19 cellular contexts compared by ENCODE assay signal in the genomic region with DNA sequence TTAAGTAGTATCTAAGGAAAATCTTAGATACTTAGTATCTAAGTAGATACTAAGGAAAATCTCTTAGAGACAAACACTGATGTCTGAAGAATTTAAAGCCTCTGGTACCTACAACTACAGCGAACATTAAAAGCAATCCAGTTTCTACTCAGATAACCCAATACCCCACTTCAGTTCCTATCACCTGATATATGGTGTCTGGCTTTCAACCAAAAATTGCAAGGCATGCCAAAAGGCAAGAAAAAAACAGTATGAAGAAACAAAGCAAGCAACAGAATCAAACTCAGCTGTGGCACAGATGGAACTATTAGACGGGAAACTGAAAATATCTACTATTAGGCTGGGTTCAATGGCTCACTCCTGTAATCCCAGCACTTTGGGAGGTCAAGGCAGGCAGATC. TPM values are rescaled to one million over a fixed set of nuclear protein-coding genes. Genes with fewer than 3 reads are reported as not detected.
DNase-seq lines count a peak whose midpoint lies in the region; ATAC-seq, FAIRE-seq and TF ChIP-seq lines count a peak whose summit lies in the region.
"Had no signal": no experiment of that assay in that cellular context is flagged by ENCODE, and none has a peak within 500 bp of the region (broad histone marks: within the 10 kb centered on the region; RNA-seq: fewer than 3 reads in every experiment).

No MANE protein-coding gene starts in this region.

- H4K20me1 ChIP-seq in mammary epithelial cell (ENCODE audit: insufficient read depth, low read length) (no peaks in the 10 kb centered on the region), keratinocyte (ENCODE audit: control insufficient read depth, extremely low read depth, insufficient read depth, low read length) (peaks cover 6% of the 10 kb centered on the region), MM.1S (ENCODE audit: insufficient read depth, low read length) (no peaks in the 10 kb centered on the region)

- TF ChIP-seq RAD21 in A549 (conservative IDR thresholded peaks at IDR 0.05 in 1 of 2, IDR thresholded peaks at IDR 0.05 in 1 of 2), result no peak

- H3K27me3 Mint-ChIP-seq in IgD-negative memory B cell, result no peaks in the 10 kb centered on the region
- H3K27me3 Mint-ChIP-seq: activated naive CD8-positive, alpha-beta T cell; central memory CD8-positive, alpha-beta T cell; effector memory CD8-positive, alpha-beta T cell had no signal

- H3K9me1 ChIP-seq in keratinocyte (ENCODE audit: control insufficient read depth, extremely low read depth, insufficient read depth, low read length), result no peaks in the 10 kb centered on the region

- dilution Hi-C loops in mammary epithelial cell (cut with HindIII; ENCODE audit: low sequenced_read_pairs), result no loop called here
- dilution Hi-C loops in keratinocyte (cut with MboI; ENCODE audit: extremely low pct_ligation_motif_present, low sequenced_read_pairs), result no loop called here

- H3K4me3 ChIP-seq in A549 (no peak overlapping the region), mammary epithelial cell (replicated peaks in 1 of 3; ENCODE audit: insufficient read depth in 1 of 3, low read depth in 2 of 3, low read length in 3 of 3) (no peak overlapping the region), keratinocyte (ENCODE audit: control insufficient read depth in 2 of 3, extremely low read depth in 1 of 3, insufficient read depth in 2 of 3, low read depth in 1 of 3, low read length in 3 of 3) (peak overlapping the region in 1 of 3 experiments; percentile 22), MM.1S (ENCODE audit: low read length) (no peak overlapping the region), upper lobe of right lung (no peak overlapping the region)
- H3K4me3 ChIP-seq: ovary, SK-N-MC, upper lobe of left lung had no signal

- H3K4me1 ChIP-seq in A549 (peaks cover 30% of the 10 kb centered on the region), mammary epithelial cell (ENCODE audit: insufficient read depth, low read length) (peaks cover 22% of the 10 kb centered on the region), keratinocyte (ENCODE audit: control insufficient read depth, extremely low read depth, insufficient read depth, low read length) (peaks cover 22% of the 10 kb centered on the region), MM.1S (ENCODE audit: low read length) (no peaks in the 10 kb centered on the region), upper lobe of right lung (peaks cover 15% of the 10 kb centered on the region)

- H3K27me3 ChIP-seq in mammary epithelial cell (ENCODE audit: insufficient read depth, low read length), result no peaks in the 10 kb centered on the region
- H3K27me3 ChIP-seq in keratinocyte (ENCODE audit: control insufficient read depth, extremely low read depth, insufficient read depth, low read length), result no peaks in the 10 kb centered on the region
- H3K27me3 ChIP-seq in MM.1S (replicated peaks; ENCODE audit: insufficient read depth, low read length), result no peaks in the 10 kb centered on the region
- no peaks in the 10 kb centered on the region for H3K27me3 ChIP-seq in upper lobe of right lung
- H3K27me3 ChIP-seq: ovary, upper lobe of left lung had no signal

- no peak overlapping the region for H3K9ac ChIP-seq in mammary epithelial cell (ENCODE audit: insufficient read depth, low read length)
- peak overlapping the region; percentile 22 for H3K9ac ChIP-seq in keratinocyte (ENCODE audit: control insufficient read depth, extremely low read depth, insufficient read depth, low read length)
- no peak overlapping the region for H3K9ac ChIP-seq in MM.1S (ENCODE audit: low read length)

- intact Hi-C loops in mammary epithelial cell (cut with micrococcal nuclease) (no loop called here), upper lobe of right lung (cut with DNase I) (no loop called here)

- TF ChIP-seq EP300 in A549 (IDR thresholded peaks at IDR 0.05), result no peak

- H3K9me3 ChIP-seq in A549 (0 out of 3 replicates have a peak, but pooled peaks cover 3% of the 10 kb centered on the region), mammary epithelial cell (replicated peaks; ENCODE audit: insufficient read depth, low read length) (no peaks in the 10 kb centered on the region), keratinocyte (ENCODE audit: control insufficient read depth, low read depth, low read length) (no peaks in the 10 kb centered on the region), MM.1S (replicated peaks; ENCODE audit: insufficient read depth, low read length) (no peaks in the 10 kb centered on the region), upper lobe of right lung (no peaks in the 10 kb centered on the region)
- H3K9me3 ChIP-seq: ovary, upper lobe of left lung had no signal

- TF ChIP-seq CTCF in A549 (IDR thresholded peaks at IDR 0.05) (no peak), mammary epithelial cell (conservative IDR thresholded peaks at IDR 0.05 in 1 of 2, IDR thresholded peaks at IDR 0.05 in 1 of 2; ENCODE audit: extremely low read depth in 1 of 2, insufficient read depth in 1 of 2, low read depth in 1 of 2, low read length in 2 of 2) (no peak), keratinocyte (optimal IDR thresholded peaks at IDR 0.05 in 1 of 3, IDR thresholded peaks at IDR 0.05 in 1 of 3, conservative IDR thresholded peaks at IDR 0.05 in 1 of 3; ENCODE audit: extremely low read depth in 1 of 3, insufficient read depth in 2 of 3, low read length in 3 of 3) (no peak), MM.1S (IDR thresholded peaks at IDR 0.05; ENCODE audit: low read length) (no peak), upper lobe of right lung (IDR thresholded peaks at IDR 0.05) (no peak)

- no peak for TF ChIP-seq POLR2A in A549 (IDR thresholded peaks at IDR 0.05; ENCODE audit: low read length)

- H3K9me2 ChIP-seq in MM.1S (replicated peaks; ENCODE audit: insufficient read depth, low read length), result no peaks in the 10 kb centered on the region

- no peaks in the 10 kb centered on the region for H3F3A ChIP-seq in MM.1S (ENCODE audit: insufficient read depth, low read length)

- POLR2A ChIA-PET in A549 (lab: Yijun Ruan, JAX), result interaction anchor here (0.6 to 2.0 kb wide), 3 partner anchors 16 to 32 kb away, joined by 3 to 12 read pairs (median 3); a partner anchor contains a TSS

- H3K27ac ChIP-seq in A549 (peak overlapping the region; percentile 64 to 80), mammary epithelial cell (ENCODE audit: insufficient read depth, low read depth, low read length) (peak overlapping the region; percentile 64), keratinocyte (ENCODE audit: control insufficient read depth, insufficient read depth, low read length) (peak overlapping the region; percentile 64), MM.1S (ENCODE audit: low read length) (no peak overlapping the region), upper lobe of right lung (no peak overlapping the region)
- H3K27ac ChIP-seq: ovary, SK-N-MC had no signal

- H2AFZ ChIP-seq in mammary epithelial cell (ENCODE audit: low read depth, low read length) (no peak overlapping the region), keratinocyte (ENCODE audit: control insufficient read depth, low read length) (no peak overlapping the region), MM.1S (ENCODE audit: low read length) (no peak overlapping the region)

- H3K4me2 ChIP-seq in A549 (peak overlapping the region; percentile 59), mammary epithelial cell (ENCODE audit: insufficient read depth, low read depth, low read length) (peak overlapping the region; percentile 63), keratinocyte (ENCODE audit: control insufficient read depth, extremely low read depth, insufficient read depth, low read depth, low read length) (peak overlapping the region; percentile 66), MM.1S (ENCODE audit: low read depth, low read length) (no peak overlapping the region)

- no TSS peak for BruUV-seq in mammary epithelial cell (replicated peaks; lab: Mats Ljungman, UMichigan)

- H3K4me3 Mint-ChIP-seq in IgD-negative memory B cell, result no peak overlapping the region
- H3K4me3 Mint-ChIP-seq: activated naive CD8-positive, alpha-beta T cell; central memory CD8-positive, alpha-beta T cell; effector memory CD8-positive, alpha-beta T cell had no signal

- CTCF ChIA-PET in A549 (lab: Yijun Ruan, JAX) (interaction anchor here (0.9 to 1.4 kb wide), 3 partner anchors 17 to 107 kb away, joined by 3 to 5 read pairs (median 4); no protein-coding TSS in a partner anchor), mammary epithelial cell (lab: Charles Lee; ENCODE audit: low non-redundant PET) (no interaction called here)

- in situ Hi-C loops in mammary epithelial cell (cut with MboI; ENCODE audit: low sequenced_read_pairs in 2 of 2), result no loop called here

- peaks cover 9% of the 10 kb centered on the region for H3K36me3 Mint-ChIP-seq in IgD-negative memory B cell

- H3K79me2 ChIP-seq in mammary epithelial cell (ENCODE audit: insufficient read depth, low read length), result peaks cover 80% of the 10 kb centered on the region
- peaks cover 69% of the 10 kb centered on the region for H3K79me2 ChIP-seq in keratinocyte (ENCODE audit: control insufficient read depth, insufficient read depth, low read length)
- H3K79me2 ChIP-seq in MM.1S (ENCODE audit: low read length), result 0 out of 2 replicates have a peak, but pooled peaks cover 6% of the 10 kb centered on the region

- no peak for DNase-seq in A549 (ENCODE audit: low read depth in 1 of 2, low spot score in 1 of 2)
- DNase-seq in mammary epithelial cell, result no peak
- no peak for DNase-seq in keratinocyte (ENCODE audit: low read depth, low spot score)
- no peak for DNase-seq in NCI-H774 (lab: John Stamatoyannopoulos, UW)
- no peak for DNase-seq in MM.1S
- DNase-seq in upper lobe of right lung, result no peak
- no peak for DNase-seq in NCI-H1417 treated with DMSO at 0.1 percent for 48 hours (lab: John Stamatoyannopoulos, UW)
- DNase-seq: activated CD4-positive, alpha-beta T cell treated with anti-CD3 and anti-CD28 coated beads, Interleukin-2, amount 50 U/mL, for 1 hour; activated T-cell treated with anti-CD3 and anti-CD28 coated beads for 4 hours; effector memory CD8-positive, alpha-beta T cell; NCI-H1092 treated with DMSO at 0.1 percent for 48 hours; NCI-H345; ovary; upper lobe of left lung had no signal

- no peaks in the 10 kb centered on the region for H3K36me3 ChIP-seq in mammary epithelial cell (ENCODE audit: insufficient read depth, low read length)
- peaks cover 2% of the 10 kb centered on the region in 2 experiments for H3K36me3 ChIP-seq in keratinocyte (ENCODE audit: control insufficient read depth in 2 of 2, extremely low read depth in 1 of 2, insufficient read depth in 2 of 2, low read length in 2 of 2)
- H3K36me3 ChIP-seq in MM.1S (replicated peaks; ENCODE audit: insufficient read depth, low read length), result no peaks in the 10 kb centered on the region
- H3K36me3 ChIP-seq in upper lobe of right lung, result no peaks in the 10 kb centered on the region
- H3K36me3 ChIP-seq: ovary, upper lobe of left lung had no signal

- no peak for FAIRE-seq in A549 (lab: Jason Lieb, UNC)
- FAIRE-seq in keratinocyte (lab: Jason Lieb, UNC), result no peak
- FAIRE-seq: HepG2 had no signal

- H3K27ac Mint-ChIP-seq in IgD-negative memory B cell, result peak overlapping the region in 2 of 3 donors; percentile 24 to 37
- H3K27ac Mint-ChIP-seq: activated naive CD8-positive, alpha-beta T cell had no signal

- H3K9me3 Mint-ChIP-seq in IgD-negative memory B cell, result peaks cover 0 to 2% (median 0%) of the 10 kb centered on the region in 3 donors
- H3K9me3 Mint-ChIP-seq: central memory CD8-positive, alpha-beta T cell; effector memory CD8-positive, alpha-beta T cell had no signal

- peaks cover 22 to 37% (median 31%) of the 10 kb centered on the region in 3 donors for H3K4me1 Mint-ChIP-seq in IgD-negative memory B cell

- ATAC-seq in A549 (peak in 1 of 2 experiments; percentile 20; a peak in 2 of 6 replicates), upper lobe of right lung (no peak)
- ATAC-seq: effector memory CD8-positive, alpha-beta T cell; HepG2 had no signal

- WGBS in A549 (ENCODE audit: missing lambda C conversion rate), result 71% methylated on average over 2 of the region's 2 CpGs
- WGBS in mammary epithelial cell (ENCODE audit: low coverage, missing lambda C conversion rate), result 75% methylated on average over 2 of the region's 2 CpGs

RNA-seq across cellular contexts. Expression of a gene that starts 31.1 kb away (rescaled TPM):
- polyA plus RNA-seq in A549 (2011; rRNA removed) (39.0 and 49.3 TPM in 2 replicates), A549 (2017; fragmentation: RNase III; extraction: RNeasy Plus Mini Kit Qiagen cat#74134 plus additional on column Dnase treatment) (22.1 to 26.9 TPM (median 24.8 TPM) in 3 replicates), IgD-negative memory B cell (10.0 TPM), mammary epithelial cell (10.3 TPM), keratinocyte (13.7 to 26.6 TPM (median 16.1 TPM) in 3 replicates)
- polyA plus RNA-seq in A549 (2012; cell fraction: cytosol; rRNA removed), result 6.3 and 7.7 TPM in 2 replicates
- 6.2 and 12.8 TPM in 2 replicates for polyA plus RNA-seq in A549 (2012; cell fraction: nucleus; rRNA removed)
- polyA minus RNA-seq in A549 (2011; rRNA and poly(A)+ RNA removed), result 32.2 and 32.4 TPM in 2 replicates
- total RNA-seq in mammary epithelial cell (10 to 100 TPM; 26.0 to 38.8 TPM), upper lobe of right lung (27.2 TPM)
- polyA minus RNA-seq in mammary epithelial cell (20.9 TPM), keratinocyte (5.1 to 32.9 TPM (median 13.3 TPM) in 3 replicates)
- polyA plus RNA-seq in keratinocyte (2011; ENCODE audit: low read depth), result 29.7 TPM
- polyA plus RNA-seq in keratinocyte (2011; cell fraction: cytosol; rRNA removed), result 9.1 and 19.4 TPM in 2 replicates
- 23.8 and 30.6 TPM in 2 replicates for polyA plus RNA-seq in keratinocyte (2011; cell fraction: nucleus; rRNA removed)
- 11.7 and 18.6 TPM in 2 replicates for polyA plus RNA-seq in keratinocyte (2012; ENCODE audit: low replicate concordance)
- polyA minus RNA-seq in keratinocyte (2011; cell fraction: cytosol; rRNA and poly(A)+ RNA removed), result 21.5 TPM
- 23.6 and 43.0 TPM in 2 replicates for polyA minus RNA-seq in keratinocyte (2011; cell fraction: nucleus; rRNA and poly(A)+ RNA removed)

Comparison
In these comparisons a context has a peak if more than half of its experiments do, and no peak if none do; other contexts are left out.
1. H3K27ac ChIP-seq: peak in A549 (2 of 2), mammary epithelial cell (single experiment) and keratinocyte (single experiment); none in MM.1S (single experiment) and upper lobe of right lung (single experiment).